Comparison of ENCODE assay signal across 9 cellular contexts in genomic region chr16:2686912-2687507, GRCh38. TPM values are rescaled to one million over a fixed set of nuclear protein-coding genes. Genes with fewer than 3 reads are reported as not detected.
DNase-seq lines count a peak whose midpoint lies in the region; ATAC-seq and TF ChIP-seq lines count a peak whose summit lies in the region.
"Had no signal": no experiment of that assay in that cellular context is flagged by ENCODE, and none has a peak within 500 bp of the region (broad histone marks: within the 10 kb centered on the region; RNA-seq: fewer than 3 reads in every experiment).

No MANE protein-coding gene starts in this region.

- peaks cover 11 to 36% (median 27%) of the 10 kb centered on the region in 3 donors for H3K4me1 Mint-ChIP-seq in naive B cell
- H3K4me1 Mint-ChIP-seq in GM23338: peaks cover 6% of the 10 kb centered on the region; the same call in 2 of the 3 replicates

- H3F3A ChIP-seq in GM23338 (replicated peaks; ENCODE audit: low read depth): no peaks in the 10 kb centered on the region

- no peaks in the 10 kb centered on the region for H4K20me1 ChIP-seq in GM23338 (replicated peaks; ENCODE audit: insufficient read depth)

- DNase-seq in WERI-Rb-1: peak; percentile 5
- DNase-seq in naive B cell: peak; percentile 76
- no peak for DNase-seq in NCI-H226
- no peak for DNase-seq in NCI-H2227 (lab: John Stamatoyannopoulos, UW; ENCODE audit: unreplicated experiment)
- DNase-seq in occipital lobe (lab: John Stamatoyannopoulos, UW): no peak
- no peak for DNase-seq in GM23338 (ENCODE audit: low spot score)

- H3K27me3 ChIP-seq in WERI-Rb-1 (ENCODE audit: insufficient read depth, low read depth, severe bottlenecking) (no peaks in the 10 kb centered on the region), GM23338 (ENCODE audit: insufficient read depth) (no peaks in the 10 kb centered on the region)

- H3K36me3 Mint-ChIP-seq in naive B cell (no peaks in the 10 kb centered on the region), GM23338 (ENCODE audit: low read depth) (peaks cover 2% of the 10 kb centered on the region; the same call in 2 of the 3 replicates)

- peak overlapping the region; percentile 77 to 94 (median 86) for H3K4me3 Mint-ChIP-seq in naive B cell
- no peak overlapping the region for H3K4me3 Mint-ChIP-seq in GM23338

- no peak overlapping the region for H2AFZ ChIP-seq in GM23338
- H2AFZ ChIP-seq: parathyroid adenoma had no signal

- no peak overlapping the region for H3K4me2 ChIP-seq in GM23338

- ATAC-seq in GM18519 (IDR thresholded peaks at IDR 0.05; ENCODE audit: low FRiP score, unreplicated experiment): peak; percentile 36
- ATAC-seq in HG02885 (IDR thresholded peaks at IDR 0.05; ENCODE audit: poor library complexity, unreplicated experiment): peak; percentile 38
- ATAC-seq in naive B cell (ENCODE audit: low read depth in 2 of 2): peak; percentile 44 to 61
- no peak for ATAC-seq in GM23338

- H3K27ac ChIP-seq in WERI-Rb-1: no peak overlapping the region
- no peak overlapping the region for H3K27ac ChIP-seq in GM23338 (ENCODE audit: low read depth)
- H3K27ac ChIP-seq: parathyroid adenoma had no signal

- no peaks in the 10 kb centered on the region for H3K9me3 ChIP-seq in WERI-Rb-1 (ENCODE audit: severe bottlenecking)

- no peaks in the 10 kb centered on the region for H3K9me2 ChIP-seq in GM23338 (ENCODE audit: insufficient read depth)

- H3K4me3 ChIP-seq in WERI-Rb-1 (ENCODE audit: low read depth, low read length): no peak overlapping the region
- no peak overlapping the region for H3K4me3 ChIP-seq in GM23338

- peak overlapping the region; percentile 56 to 96 (median 95) for H3K27ac Mint-ChIP-seq in naive B cell
- no peak overlapping the region for H3K27ac Mint-ChIP-seq in GM23338

- H3K9me3 Mint-ChIP-seq in naive B cell: no peaks in the 10 kb centered on the region
- H3K9me3 Mint-ChIP-seq in GM23338: peaks cover 2% of the 10 kb centered on the region; the same call in 2 of the 3 replicates

- H3K27me3 Mint-ChIP-seq in naive B cell (no peaks in the 10 kb centered on the region), GM23338 (ENCODE audit: insufficient read depth, low read depth, poor library complexity) (peaks cover 8% of the 10 kb centered on the region)

- H3K36me3 ChIP-seq in WERI-Rb-1 (peaks cover 5% of the 10 kb centered on the region), GM23338 (ENCODE audit: insufficient read depth) (no peaks in the 10 kb centered on the region)

- peaks cover 59% of the 10 kb centered on the region for H3K79me2 ChIP-seq in GM23338 (replicated peaks; ENCODE audit: insufficient read depth)

- TF ChIP-seq CTCF in WERI-Rb-1 (IDR thresholded peaks at IDR 0.05; ENCODE audit: low read depth, low read length) (no peak), GM23338 (conservative IDR thresholded peaks at IDR 0.05; ENCODE audit: low read depth in 2 of 2) (no peak)

- no peaks in the 10 kb centered on the region for H3K4me1 ChIP-seq in GM23338 (ENCODE audit: insufficient read depth)
- H3K4me1 ChIP-seq: parathyroid adenoma had no signal

TF ChIP-seq in GM23338, 12 proteins besides CTCF, POLR2A, EP300 and RAD21 (continues in another document):
- TF ChIP-seq ETS1 (IDR thresholded peaks at IDR 0.05) (no peak), EZH2 (IDR thresholded peaks at IDR 0.05; ENCODE audit: low read depth, unreplicated experiment) (no peak), POLR2AphosphoS5 (IDR thresholded peaks at IDR 0.05; ENCODE audit: low read depth) (no peak), JUNB (IDR thresholded peaks at IDR 0.05; ENCODE audit: unreplicated experiment) (no peak), ZNF114 (CRISPR knock-in tag; IDR thresholded peaks at IDR 0.05) (no peak), NANOG (IDR thresholded peaks at IDR 0.05; ENCODE audit: borderline replicate concordance) (no peak), STAT1 (IDR thresholded peaks at IDR 0.05; ENCODE audit: unreplicated experiment) (no peak), EZH2phosphoT487 (IDR thresholded peaks at IDR 0.05; ENCODE audit: unreplicated experiment) (no peak), REST (IDR thresholded peaks at IDR 0.05; ENCODE audit: unreplicated experiment) (no peak), ZNF331 (CRISPR knock-in tag; IDR thresholded peaks at IDR 0.05; ENCODE audit: low read depth) (no peak)

RNA-seq across cellular contexts. Expression of gene KCTD5, which starts 4.7 kb away (rescaled TPM):
- polyA plus RNA-seq in naive B cell (ENCODE audit: low read depth in 6 of 6) (10 to 100 TPM; 18.3 to 27.5 (median 22.3) TPM), GM23338 (2016; fragmentation: Nextera tagmentation; extraction: Ambion mirVana) (18.5 and 19.7 TPM in 2 replicates)
- total RNA-seq in occipital lobe: 20.9 TPM
- 26.1 and 31.8 TPM in 2 replicates for total RNA-seq in GM23338 (2014; rRNA removed; shearing (Covaris generic))

RNA-seq across cellular contexts. Expression of gene PRSS27, which starts 33.0 kb away (rescaled TPM):
- polyA plus RNA-seq in naive B cell (ENCODE audit: low read depth in 6 of 6) (under 1 TPM in 1 of 6 donors, not detected in 5; 0.36 TPM), GM23338 (2016; fragmentation: Nextera tagmentation; extraction: Ambion mirVana) (0.73 and 1.1 TPM in 2 replicates)
- 1.6 TPM for total RNA-seq in occipital lobe
- 0.85 and 1.6 TPM in 2 replicates for total RNA-seq in GM23338 (2014; rRNA removed; shearing (Covaris generic))

Comparison
In these comparisons a context has a peak if more than half of its experiments do, and no peak if none do; other contexts are left out.
1. DNase-seq: peak in WERI-Rb-1 (single experiment) and naive B cell (single experiment); none in NCI-H226 (single experiment), NCI-H2227 (single experiment), occipital lobe (single experiment) and GM23338 (single experiment).